Comparison of ENCODE assay signal across 8 cellular contexts in genomic region chr10:7818295-7819125, GRCh38.
A peak's percentile ranks its signal among the peaks of the same experiment; 100 is the strongest.
DNase-seq lines count a peak whose midpoint lies in the region; ATAC-seq lines count a peak whose summit lies in the region.

A gene with protein sequence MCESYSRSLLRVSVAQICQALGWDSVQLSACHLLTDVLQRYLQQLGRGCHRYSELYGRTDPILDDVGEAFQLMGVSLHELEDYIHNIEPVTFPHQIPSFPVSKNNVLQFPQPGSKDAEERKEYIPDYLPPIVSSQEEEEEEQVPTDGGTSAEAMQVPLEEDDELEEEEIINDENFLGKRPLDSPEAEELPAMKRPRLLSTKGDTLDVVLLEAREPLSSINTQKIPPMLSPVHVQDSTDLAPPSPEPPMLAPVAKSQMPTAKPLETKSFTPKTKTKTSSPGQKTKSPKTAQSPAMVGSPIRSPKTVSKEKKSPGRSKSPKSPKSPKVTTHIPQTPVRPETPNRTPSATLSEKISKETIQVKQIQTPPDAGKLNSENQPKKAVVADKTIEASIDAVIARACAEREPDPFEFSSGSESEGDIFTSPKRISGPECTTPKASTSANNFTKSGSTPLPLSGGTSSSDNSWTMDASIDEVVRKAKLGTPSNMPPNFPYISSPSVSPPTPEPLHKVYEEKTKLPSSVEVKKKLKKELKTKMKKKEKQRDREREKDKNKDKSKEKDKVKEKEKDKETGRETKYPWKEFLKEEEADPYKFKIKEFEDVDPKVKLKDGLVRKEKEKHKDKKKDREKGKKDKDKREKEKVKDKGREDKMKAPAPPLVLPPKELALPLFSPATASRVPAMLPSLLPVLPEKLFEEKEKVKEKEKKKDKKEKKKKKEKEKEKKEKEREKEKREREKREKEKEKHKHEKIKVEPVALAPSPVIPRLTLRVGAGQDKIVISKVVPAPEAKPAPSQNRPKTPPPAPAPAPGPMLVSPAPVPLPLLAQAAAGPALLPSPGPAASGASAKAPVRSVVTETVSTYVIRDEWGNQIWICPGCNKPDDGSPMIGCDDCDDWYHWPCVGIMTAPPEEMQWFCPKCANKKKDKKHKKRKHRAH (plus strand): TSS chr10:7818505. CDS start chr10:7818710, 205 bp downstream.

- DNase-seq in NCI-H2081 (lab: John Stamatoyannopoulos, UW) (peak; percentile 89 to 93), NCI-H2081 treated with DMSO at 0.1 percent for 48 hours (lab: John Stamatoyannopoulos, UW) (no peak), NCI-H1694 treated with DMSO at 0.1 percent for 48 hours (lab: John Stamatoyannopoulos, UW) (peak; percentile 50), T1000 (lab: John Stamatoyannopoulos, UW) (peak; percentile 58), astrocyte of the hippocampus (ENCODE audit: low read depth, low spot score) (peak; percentile 97), hypothalamus (lab: John Stamatoyannopoulos, UW) (peak; percentile 36 to 93 (median 80)), retina (peak; percentile 95)

- ATAC-seq in HG02943 (IDR thresholded peaks at IDR 0.05; ENCODE audit: low read depth, unreplicated experiment) = peak; percentile 89
